ENCODE assay signal across 11 cellular contexts in genomic region chr22:46213052-46213451, GRCh38. TPM values are rescaled to one million over a fixed set of nuclear protein-coding genes. Genes with fewer than 3 reads are reported as not detected.
"Had no signal": no experiment of that assay in that cellular context is flagged by ENCODE, and none has a peak within 500 bp of the region (broad histone marks: within the 10 kb centered on the region; RNA-seq: fewer than 3 reads in every experiment).

No MANE protein-coding gene starts in this region.

- ATAC-seq: left cardiac atrium, lower lobe of right lung, right lobe of liver had no signal

- DNase-seq: dorsolateral prefrontal cortex, left cardiac atrium, lower lobe of right lung, right lobe of liver, SW 1271, thyroid gland had no signal

- H3K27ac Mint-ChIP-seq: progenitor cell of endocrine pancreas had no signal

- H3K27me3 Mint-ChIP-seq: progenitor cell of endocrine pancreas had no signal

RNA-seq across cellular contexts. Expression of gene PKDREJ, which starts 50.1 kb away (rescaled TPM):
- total RNA-seq: activated CD8-positive, alpha-beta memory T cell treated with anti-CD3 and anti-CD28 coated beads for 36 hours; lower lobe of right lung; progenitor cell of endocrine pancreas; SK-MEL-5; smooth muscle cell; T-helper 2 cell treated with Interferon-gamma antibody and Interleukin-4, amounts not matched to agents 100 ng/mL and 5 ng/mL, for 36 hours had no signal
